ENCODE assay signal across 10 cellular contexts in genomic region chr5:168734657-168735344, GRCh38.
DNase-seq lines count a peak whose midpoint lies in the region; ATAC-seq, FAIRE-seq and TF ChIP-seq lines count a peak whose summit lies in the region.
"Had no signal": no experiment of that assay in that cellular context is flagged by ENCODE, and none has a peak within 500 bp of the region (broad histone marks: within the 10 kb centered on the region; RNA-seq: fewer than 3 reads in every experiment).

No MANE protein-coding gene starts in this region.

- FAIRE-seq in D721Med (lab: Jason Lieb, UNC), result no peak

- peaks cover 10% of the 10 kb centered on the region for H3K4me1 ChIP-seq in right cardiac atrium (ENCODE audit: control insufficient read depth, insufficient read depth, low read length)
- H3K4me1 ChIP-seq: prostate gland had no signal

- intact Hi-C loops in right cardiac atrium (cut with DNase I), result no loop called here

- ATAC-seq in GM19438 (IDR thresholded peaks at IDR 0.05; ENCODE audit: low read depth, unreplicated experiment) (peak; percentile 81), right cardiac atrium (peak; percentile 89 to 91)

- peak overlapping the region; percentile 73 for H3K27ac ChIP-seq in right cardiac atrium (ENCODE audit: low read length)
- H3K27ac ChIP-seq: prostate gland had no signal

- no peaks in the 10 kb centered on the region for H3K27me3 ChIP-seq in right cardiac atrium (ENCODE audit: control insufficient read depth, insufficient read depth)

- TF ChIP-seq CTCF in AG10803 (conservative IDR thresholded peaks at IDR 0.05; ENCODE audit: low read length), result no peak
- no peak for TF ChIP-seq CTCF in D721Med (IDR thresholded peaks at IDR 0.05; ENCODE audit: insufficient read depth, missing control alignments)

- WGBS in right cardiac atrium, result 21% methylated on average over 7 of the region's 7 CpGs

- no peak overlapping the region for H3K4me3 ChIP-seq in AG10803 (ENCODE audit: low read length)
- H3K4me3 ChIP-seq in right cardiac atrium (ENCODE audit: low read length), result no peak overlapping the region
- H3K4me3 ChIP-seq: prostate gland had no signal

- DNase-seq in AG10803 (ENCODE audit: low read depth) (peak; percentile 73), NCI-H1694 treated with DMSO at 0.1 percent for 48 hours (lab: John Stamatoyannopoulos, UW) (peak; percentile 37), right cardiac atrium (peak; percentile 87 to 94 (median 89)), NCI-H2081 treated with DMSO at 0.1 percent for 48 hours (lab: John Stamatoyannopoulos, UW) (no peak), D721Med (ENCODE audit: insufficient read length, low spot score) (no peak), RPMI8226 (no peak)
- no peak for DNase-seq in NK-92 treated with Interleukin-12 subunit alpha and Interleukin-12 subunit beta, amount 100 ng/mL, for 24 hours (lab: John Stamatoyannopoulos, UW)
- DNase-seq: DMS79 had no signal

- no peaks in the 10 kb centered on the region for H3K9me3 ChIP-seq in right cardiac atrium (ENCODE audit: control insufficient read depth, low read length)
- H3K9me3 ChIP-seq: prostate gland had no signal

Comparison
In these comparisons a context has a peak if more than half of its experiments do, and no peak if none do; other contexts are left out.
1. DNase-seq: peak in AG10803 (single experiment), NCI-H1694 treated with DMSO at 0.1 percent for 48 hours (single experiment) and right cardiac atrium (3 of 3); none in NK-92 treated with Interleukin-12 subunit alpha and Interleukin-12 subunit beta, amount 100 ng/mL, for 24 hours (single experiment), NCI-H2081 treated with DMSO at 0.1 percent for 48 hours (single experiment), D721Med (single experiment) and RPMI8226 (single experiment).